Comparison of ENCODE assay signal across 1 cellular context in the genomic region with DNA sequence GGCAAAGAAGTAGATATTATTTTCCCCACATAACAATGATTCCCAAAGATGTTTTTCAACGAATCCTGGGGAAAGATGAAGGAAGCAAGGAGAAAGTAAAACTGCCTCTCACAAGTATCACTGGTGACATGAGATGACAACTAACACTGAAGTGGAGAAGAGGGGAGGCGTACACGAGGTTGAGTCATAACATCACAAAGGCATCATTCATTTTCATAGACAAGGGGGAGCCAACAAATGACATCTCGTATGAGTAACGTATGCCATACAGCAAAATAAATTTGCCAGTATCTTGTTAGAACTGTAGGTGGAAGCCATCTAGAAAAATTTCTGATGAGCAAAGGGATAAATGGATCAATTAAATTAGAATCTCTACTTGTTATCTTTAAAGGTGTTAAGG.
A peak's percentile ranks its signal among the peaks of the same experiment; 100 is the strongest.
TF ChIP-seq lines count a peak whose summit lies in the region.

No MANE protein-coding gene starts in this region.

TF ChIP-seq in K562, 482 proteins besides CTCF, POLR2A, EP300 and RAD21 (continued from another document):
- TF ChIP-seq STAT6 (CRISPR knock-in tag; IDR thresholded peaks at IDR 0.05) (no peak), MEIS2 (IDR thresholded peaks at IDR 0.05; ENCODE audit: partially characterized antibody) (peak; percentile 78)
